ENCODE assay signal across 8 cellular contexts in the genomic region with DNA sequence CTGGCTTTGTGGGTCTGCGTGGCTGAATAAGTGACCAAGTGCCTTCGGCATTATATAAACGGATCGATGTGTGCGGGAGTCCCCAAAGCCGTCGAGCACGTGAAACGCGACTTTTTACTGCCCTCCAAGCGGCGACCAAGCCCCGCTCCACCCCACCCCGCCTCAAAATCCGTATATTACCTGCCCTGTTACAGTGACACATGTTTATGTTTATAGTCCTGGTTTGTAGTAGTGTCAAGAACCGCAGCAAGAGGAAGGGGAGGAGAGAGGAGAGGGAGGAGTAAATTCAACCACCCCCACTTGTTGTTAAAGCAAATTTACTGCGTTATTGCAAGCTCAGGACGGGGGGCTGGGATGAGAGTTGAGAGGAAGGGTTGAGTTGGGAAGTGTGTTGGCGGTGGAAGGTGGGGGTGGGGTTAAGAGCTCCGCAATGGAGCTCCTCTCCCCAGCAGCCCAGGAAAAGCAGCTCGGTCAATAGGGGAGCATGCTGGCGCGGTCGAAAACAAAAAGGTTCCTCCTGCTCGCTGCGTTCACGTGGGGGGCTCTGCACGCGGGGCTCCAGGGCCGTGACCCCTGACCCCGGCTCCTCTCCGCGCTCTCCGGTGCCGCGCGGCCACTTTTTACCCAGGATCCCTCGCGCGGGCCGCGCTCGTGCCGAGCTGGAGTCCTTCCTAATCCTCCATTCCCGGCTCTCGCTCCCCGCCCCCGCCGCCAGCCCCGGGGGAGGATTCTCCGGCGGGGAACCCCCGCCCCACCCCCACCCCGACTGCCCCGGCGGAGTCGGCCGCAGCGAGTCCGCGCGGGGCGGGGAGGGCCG. TPM values are rescaled to one million over a fixed set of nuclear protein-coding genes. Genes with fewer than 3 reads are reported as not detected.
A peak's percentile ranks its signal among the peaks of the same experiment; 100 is the strongest.
DNase-seq lines count a peak whose midpoint lies in the region; ATAC-seq lines count a peak whose summit lies in the region.

Gene SKIDA1, minus strand, starts transcription at position 316 of the 817 bp plus-strand sequence. CDS start 7,860 bp downstream, outside the sequence.

- no peaks in the 10 kb centered on the region for H3K36me3 ChIP-seq in CD4-positive, CD25-positive, alpha-beta regulatory T cell (ENCODE audit: control insufficient read depth, insufficient read depth, low read length)

- H3K9me3 ChIP-seq in CD4-positive, CD25-positive, alpha-beta regulatory T cell (ENCODE audit: control insufficient read depth in 2 of 2, low read length in 2 of 2): no peaks in the 10 kb centered on the region
- no peaks in the 10 kb centered on the region for H3K9me3 ChIP-seq in mononuclear cell (ENCODE audit: low read depth, low read length)

- peak within 1 kb of the TSS; percentile 68 for H3K27ac ChIP-seq in CD4-positive, CD25-positive, alpha-beta regulatory T cell (ENCODE audit: insufficient read depth, low read length, poor library complexity, severe bottlenecking)
- H3K27ac ChIP-seq in epithelial cell of prostate: peak within 1 kb of the TSS; percentile 91

- H3K4me1 ChIP-seq in CD4-positive, CD25-positive, alpha-beta regulatory T cell (ENCODE audit: control insufficient read depth, insufficient read depth, low read length, poor library complexity, severe bottlenecking): peaks cover 30% of the 10 kb centered on the region
- peaks cover 26% of the 10 kb centered on the region for H3K4me1 ChIP-seq in mononuclear cell (ENCODE audit: insufficient read depth, low read length)

- peak within 1 kb of the TSS; percentile 95 to 97 (median 95) for H3K27ac Mint-ChIP-seq in CD4-positive, CD25-positive, alpha-beta regulatory T cell

- peak within 1 kb of the TSS; percentile 87 to 99 (median 94) for H3K4me3 Mint-ChIP-seq in CD4-positive, CD25-positive, alpha-beta regulatory T cell

- DNase-seq in CD4-positive, CD25-positive, alpha-beta regulatory T cell: peak; percentile 45 to 77 (median 69)
- DNase-seq in HUDEP-2 (lab: John Stamatoyannopoulos, UW; ENCODE audit: unreplicated experiment in 76 of 76): peak in 74 of 76 experiments; percentile 17 to 86 (median 68)
- peak; percentile 94 to 96 for DNase-seq in NOMO-1 (lab: John Stamatoyannopoulos, UW; ENCODE audit: unreplicated experiment in 2 of 2)
- DNase-seq in activated T-cell treated with anti-CD3 and anti-CD28 coated beads for 1 hour (ENCODE audit: low read depth): peak; percentile 41
- DNase-seq in epithelial cell of prostate (ENCODE audit: low read depth, low spot score): peak; percentile 48
- peak; percentile 60 for DNase-seq in stimulated activated naive CD4-positive, alpha-beta T cell treated with Interleukin-2 at 50 U/mL for 16 hours (lab: John Stamatoyannopoulos, UW)

- peaks cover 67% of the 10 kb centered on the region for H3K27me3 Mint-ChIP-seq in CD4-positive, CD25-positive, alpha-beta regulatory T cell

- peak; percentile 66 to 67 for ATAC-seq in CD4-positive, CD25-positive, alpha-beta regulatory T cell (ENCODE audit: low read depth in 2 of 2)
- ATAC-seq in GM19468 (IDR thresholded peaks at IDR 0.05; ENCODE audit: extremely low read depth, unreplicated experiment): peak; percentile 24

- peaks cover 0 to 3% (median 0%) of the 10 kb centered on the region in 7 donors for H3K9me3 Mint-ChIP-seq in CD4-positive, CD25-positive, alpha-beta regulatory T cell

- peaks cover 25% of the 10 kb centered on the region for H3K27me3 ChIP-seq in CD4-positive, CD25-positive, alpha-beta regulatory T cell (ENCODE audit: control insufficient read depth, insufficient read depth, low read length)
- H3K27me3 ChIP-seq in mononuclear cell (ENCODE audit: insufficient read depth, low read length): peaks cover 36% of the 10 kb centered on the region

- no peaks in the 10 kb centered on the region for H3K36me3 Mint-ChIP-seq in CD4-positive, CD25-positive, alpha-beta regulatory T cell

- peak within 1 kb of the TSS; percentile 87 for H3K4me3 ChIP-seq in CD4-positive, CD25-positive, alpha-beta regulatory T cell (ENCODE audit: low read depth, low read length)
- H3K4me3 ChIP-seq in mononuclear cell (ENCODE audit: low read length): peak within 1 kb of the TSS; percentile 51

- peaks cover 16 to 32% (median 25%) of the 10 kb centered on the region in 4 donors for H3K4me1 Mint-ChIP-seq in CD4-positive, CD25-positive, alpha-beta regulatory T cell

RNA-seq across cellular contexts. Expression of gene SKIDA1, which starts in this region (rescaled TPM):
- total RNA-seq in CD4-positive, CD25-positive, alpha-beta regulatory T cell: 0.10 TPM
- polyA plus RNA-seq in CD4-positive, CD25-positive, alpha-beta regulatory T cell: not detected
- total RNA-seq in mononuclear cell: not detected

Comparison
In these comparisons a context has a peak if more than half of its experiments do, and no peak if none do; other contexts are left out.
1. Peak in every context shown above with its lines: DNase-seq, ATAC-seq, H3K4me3 ChIP-seq and H3K27ac ChIP-seq.
2. Peak in DNase-seq, ATAC-seq, H3K4me3 ChIP-seq and H3K27ac ChIP-seq in CD4-positive, CD25-positive, alpha-beta regulatory T cell; RNA of the gene not detected or under 1 TPM.
3. DNase-seq: peak in every context shown above with its lines; median percentile 95 in NOMO-1; 69 in CD4-positive, CD25-positive, alpha-beta regulatory T cell; 68 in HUDEP-2; 60 in stimulated activated naive CD4-positive, alpha-beta T cell treated with Interleukin-2 at 50 U/mL for 16 hours; 48 in epithelial cell of prostate; 41 in activated T-cell treated with anti-CD3 and anti-CD28 coated beads for 1 hour.